In genomic region chr17:75087558-75088453, GRCh38 we compare ENCODE assay signal across 1 cellular context.
A peak's percentile ranks its signal among the peaks of the same experiment; 100 is the strongest.
TF ChIP-seq lines count a peak whose summit lies in the region.

TSS of gene SLC16A5 (plus strand) at chr17:75087954. CDS start at chr17:75093637, 5,683 bp downstream.

TF ChIP-seq in HepG2, 621 proteins besides CTCF, POLR2A, EP300 and RAD21 (continued from another document and continues in another):
- no peak for TF ChIP-seq PRDM15 (CRISPR knock-in tag; IDR thresholded peaks at IDR 0.05)
- TF ChIP-seq ZNF800 (CRISPR knock-in tag; IDR thresholded peaks at IDR 0.05), result no peak
- no peak for TF ChIP-seq DBP (CRISPR knock-in tag; IDR thresholded peaks at IDR 0.05; ENCODE audit: not compliant biosample characterization)
- no peak for TF ChIP-seq DMTF1 (CRISPR knock-in tag; IDR thresholded peaks at IDR 0.05)
- no peak for TF ChIP-seq SNAI1 (CRISPR knock-in tag; IDR thresholded peaks at IDR 0.05; ENCODE audit: borderline replicate concordance)
- TF ChIP-seq ZNF556 (CRISPR knock-in tag; IDR thresholded peaks at IDR 0.05; ENCODE audit: borderline replicate concordance), result no peak
- TF ChIP-seq ZBTB1 (CRISPR knock-in tag; IDR thresholded peaks at IDR 0.05; ENCODE audit: borderline replicate concordance), result no peak
- no peak for TF ChIP-seq KMT2A (CRISPR knock-in tag; IDR thresholded peaks at IDR 0.05)
- no peak for TF ChIP-seq DNMT3B (CRISPR knock-in tag; conservative IDR thresholded peaks at IDR 0.05)
- no peak for TF ChIP-seq ZNF136 (CRISPR knock-in tag; IDR thresholded peaks at IDR 0.05; ENCODE audit: low read depth)
- peak; percentile 44 for TF ChIP-seq POLR2G (IDR thresholded peaks at IDR 0.05; ENCODE audit: low read depth, low read length)
- no peak for TF ChIP-seq ZNF24 (IDR thresholded peaks at IDR 0.05)
- no peak for TF ChIP-seq ZNF577 (CRISPR knock-in tag; IDR thresholded peaks at IDR 0.05; ENCODE audit: borderline replicate concordance, low read depth)
- TF ChIP-seq ZNF354B (CRISPR knock-in tag; IDR thresholded peaks at IDR 0.05), result no peak
- no peak; the same call in 1 of the 2 replicates for TF ChIP-seq ZNF362 (CRISPR knock-in tag; IDR thresholded peaks at IDR 0.05; ENCODE audit: borderline replicate concordance)
- no peak for TF ChIP-seq HDAC6 (IDR thresholded peaks at IDR 0.05; ENCODE audit: low read depth, low read length)
- no peak for TF ChIP-seq ATF5 (CRISPR knock-in tag; IDR thresholded peaks at IDR 0.05; ENCODE audit: low read depth)
- no peak for TF ChIP-seq ZNF496 (CRISPR knock-in tag; IDR thresholded peaks at IDR 0.05; ENCODE audit: insufficient replicate concordance)
- peak; percentile 20 for TF ChIP-seq YY1 (IDR thresholded peaks at IDR 0.05; ENCODE audit: insufficient read depth, insufficient replicate concordance, low read depth, low read length)
- no peak for TF ChIP-seq MBNL3 (CRISPR knock-in tag; conservative IDR thresholded peaks at IDR 0.05)
- no peak for TF ChIP-seq RNF219 (CRISPR knock-in tag; IDR thresholded peaks at IDR 0.05)
- TF ChIP-seq ZNF382 (CRISPR knock-in tag; IDR thresholded peaks at IDR 0.05; ENCODE audit: borderline replicate concordance), result no peak
- TF ChIP-seq ATF7-NPFF (CRISPR knock-in tag; IDR thresholded peaks at IDR 0.05; ENCODE audit: low read depth), result no peak; the same call in 1 of the 2 replicates
- TF ChIP-seq ARID5B (CRISPR knock-in tag; IDR thresholded peaks at IDR 0.05), result peak; percentile 77; the same call in 1 of the 2 replicates
- TF ChIP-seq CERS6 (CRISPR knock-in tag; IDR thresholded peaks at IDR 0.05), result no peak
- no peak for TF ChIP-seq THYN1 (CRISPR knock-in tag; IDR thresholded peaks at IDR 0.05; ENCODE audit: borderline replicate concordance, low read depth)
- no peak for TF ChIP-seq ZNF709 (CRISPR knock-in tag; IDR thresholded peaks at IDR 0.05)
- no peak for TF ChIP-seq SIN3B (IDR thresholded peaks at IDR 0.05; ENCODE audit: low read length)
- TF ChIP-seq KAT2B (IDR thresholded peaks at IDR 0.05; ENCODE audit: borderline replicate concordance, low read depth, low read length), result no peak
- TF ChIP-seq ADNP (CRISPR knock-in tag; IDR thresholded peaks at IDR 0.05), result no peak
- TF ChIP-seq ZNF326 (CRISPR knock-in tag; IDR thresholded peaks at IDR 0.05; ENCODE audit: borderline replicate concordance), result no peak
- TF ChIP-seq ZNF350 (CRISPR knock-in tag; IDR thresholded peaks at IDR 0.05; ENCODE audit: borderline replicate concordance, low read depth), result no peak
- no peak for TF ChIP-seq GPBP1L1 (CRISPR knock-in tag; IDR thresholded peaks at IDR 0.05)
- TF ChIP-seq ZNF589 (CRISPR knock-in tag; conservative IDR thresholded peaks at IDR 0.05), result peak; percentile 67; the same call in 1 of the 2 replicates
